38 cellular contexts compared by ENCODE assay signal in genomic region chr14:78119440-78119839, GRCh38. TPM values are rescaled to one million over a fixed set of nuclear protein-coding genes. Genes with fewer than 3 reads are reported as not detected.
"Had no signal": no experiment of that assay in that cellular context is flagged by ENCODE, and none has a peak within 500 bp of the region (broad histone marks: within the 10 kb centered on the region; RNA-seq: fewer than 3 reads in every experiment).

No MANE protein-coding gene starts in this region.

- H3K36me3 ChIP-seq: adrenal gland, brain microvascular endothelial cell, cardiac muscle cell had no signal

- H3K4me3 ChIP-seq: adrenal gland, body of pancreas, cardiac muscle cell had no signal

- FAIRE-seq: astrocyte, bronchial epithelial cell, TTC549 had no signal

- DNase-seq: activated B cell treated with CpG ODN at 0.5 μM for 24 hours; activated CD4-positive, alpha-beta memory T cell treated with anti-CD3 and anti-CD28 coated beads for 36 hours; activated CD4-positive, alpha-beta T cell treated with anti-CD3 and anti-CD28 coated beads for 4 hours; activated CD4-positive, alpha-beta T cell treated with anti-CD3 and anti-CD28 coated beads, Interleukin-2, amount 10 ng/mL, durations not matched to agents 24 days and 14 days; activated CD4-positive, alpha-beta T cell treated with anti-CD3 and anti-CD28 coated beads, Interleukin-2, amount 50 U/mL, for 1 hour; activated CD4-positive, alpha-beta T cell treated with anti-CD3 and anti-CD28 coated beads, Interleukin-2, amount 50 U/mL, for 4 hours; activated CD4-positive, CD25-positive, alpha-beta regulatory T cell treated with anti-CD3 and anti-CD28 coated beads, Interleukin-2, amount 50 U/mL, for 72 hours; activated CD8-positive, alpha-beta memory T cell treated with anti-CD3 and anti-CD28 coated beads, Interleukin-2, amount 50 U/mL, for 4 hours; activated CD8-positive, alpha-beta T cell treated with anti-CD3 and anti-CD28 coated beads for 36 hours; activated effector memory CD4-positive, alpha-beta T cell treated with anti-CD3 and anti-CD28 coated beads, Interleukin-2, amount 50 U/mL, for 16 hours; activated gamma-delta T cell treated with Interleukin-2 at 50 U/mL for 16 hours; activated naive CD4-positive, alpha-beta T cell; activated naive CD4-positive, alpha-beta T cell treated with anti-CD3 and anti-CD28 coated beads for 36 hours; activated naive CD4-positive, alpha-beta T cell treated with anti-CD3 and anti-CD28 coated beads, Interleukin-2, amount 50 U/mL, for 16 hours; activated naive CD8-positive, alpha-beta T cell treated with anti-CD3 and anti-CD28 coated beads for 36 hours; activated T-cell treated with anti-CD3 and anti-CD28 coated beads for 4 hours; activated T-cell treated with anti-CD3 and anti-CD28 coated beads, Interleukin-2, amount 50 U/mL, for 1 hour; activated T-cell treated with anti-CD3 and anti-CD28 coated beads, Interleukin-2, amount 50 U/mL, for 4 hours; activated T-cell treated with anti-CD3 and anti-CD28 coated beads, Interleukin-2, amount 50 U/mL, for 72 hours; adrenal gland; amniotic stem cell; aorta; body of pancreas; brain microvascular endothelial cell; caudate nucleus; cerebellar nuclear complex; T-helper 1 cell; T-helper 2 cell; T-helper 9 cell had no signal

- H3K4me1 ChIP-seq: adrenal gland, body of pancreas had no signal

- H3K27ac ChIP-seq: adrenal gland, body of pancreas, brain microvascular endothelial cell, cardiac muscle cell, VCaP had no signal

- H3K27me3 ChIP-seq: adrenal gland, body of pancreas, brain microvascular endothelial cell had no signal

- ATAC-seq: activated CD8-positive, alpha-beta T cell treated with anti-CD3 and anti-CD28 coated beads for 36 hours; activated naive CD4-positive, alpha-beta T cell treated with anti-CD3 and anti-CD28 coated beads, Interleukin-2, amount 50 U/mL, for 72 hours; activated T-cell treated with anti-CD3 and anti-CD28 coated beads, Interleukin-2, amount 50 U/mL, for 4 hours; activated T-cell treated with anti-CD3 and anti-CD28 coated beads, Interleukin-2, amount 50 U/mL, for 72 hours; activated T-helper 17 cell treated with anti-CD3 and anti-CD28 coated beads, Interleukin-2, amount 50 U/mL, for 72 hours; body of pancreas had no signal

- H3K9me3 ChIP-seq: adrenal gland, body of pancreas had no signal

RNA-seq across cellular contexts. Expression of gene NRXN3, which starts 50.7 kb away (rescaled TPM):
- total RNA-seq: activated B cell treated with CpG ODN at 0.5 μM for 24 hours; activated CD4-positive, alpha-beta memory T cell treated with anti-CD3 and anti-CD28 coated beads for 36 hours; activated CD4-positive, alpha-beta T cell treated with anti-CD3 and anti-CD28 coated beads, Interleukin-2, amount 10 ng/mL, durations not matched to agents 24 days and 14 days; activated CD8-positive, alpha-beta memory T cell treated with anti-CD3 and anti-CD28 coated beads for 36 hours; activated CD8-positive, alpha-beta T cell treated with anti-CD3 and anti-CD28 coated beads for 36 hours; activated naive CD4-positive, alpha-beta T cell treated with anti-CD3 and anti-CD28 coated beads for 36 hours; activated naive CD4-positive, alpha-beta T cell treated with anti-CD3 and anti-CD28 coated beads, Interleukin-2, amount 50 U/mL, for 72 hours; activated naive CD8-positive, alpha-beta T cell treated with anti-CD3 and anti-CD28 coated beads for 36 hours; activated T-cell treated with anti-CD3 and anti-CD28 coated beads, Interleukin-2, amount 50 U/mL, for 4 hours; activated T-cell treated with anti-CD3 and anti-CD28 coated beads, Interleukin-2, amount 50 U/mL, for 72 hours; activated T-helper 1 cell treated with anti-CD3 and anti-CD28 coated beads, Interleukin-12 subunit alpha, Interleukin-12 subunit beta, Interleukin-2, Interleukin-4 antibody, amounts not matched to agents 30 ng/mL and 10 ng/mL and 1 ng/mL, durations not matched to agents 14 hours and 24 hours and 36 hours; activated T-helper 17 cell treated with anti-CD3 and anti-CD28 coated beads, Interleukin-2, amount 50 U/mL, for 72 hours had no signal
